Comparison of ENCODE assay signal across 1 cellular context in the genomic region with DNA sequence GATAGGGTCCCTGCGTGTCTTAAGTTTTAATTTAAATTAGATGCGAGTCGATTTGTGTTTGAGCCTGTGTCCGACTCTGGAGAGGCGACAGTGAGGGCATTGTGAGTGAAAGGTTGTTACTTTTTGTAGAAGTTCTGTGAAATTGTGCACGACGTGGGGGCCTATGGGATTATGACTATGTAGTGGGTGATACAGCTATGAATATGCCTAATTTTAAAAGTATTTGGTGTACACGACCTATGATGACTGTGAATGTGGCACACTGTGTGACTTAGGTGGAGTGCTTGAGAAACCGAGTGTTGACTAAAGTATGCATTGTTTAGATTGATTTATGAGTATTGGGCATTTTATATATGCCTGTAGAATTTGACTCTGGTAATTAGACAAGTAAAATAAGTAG.
TF ChIP-seq lines count a peak whose summit lies in the region.

No MANE protein-coding gene starts in this region.

TF ChIP-seq in GM12878, 131 proteins besides CTCF, POLR2A, EP300 and RAD21:
- no peak for TF ChIP-seq RFX5 (IDR thresholded peaks at IDR 0.05; ENCODE audit: low read depth, low read length)
- TF ChIP-seq CBX5 (IDR thresholded peaks at IDR 0.05; ENCODE audit: low read depth) = 0 out of 2 replicates have a peak, but pooled peaks have one; percentile 4
- TF ChIP-seq ATF7 (IDR thresholded peaks at IDR 0.05; ENCODE audit: low read depth) = no peak
